ENCODE assay signal across 14 cellular contexts in the genomic region with DNA sequence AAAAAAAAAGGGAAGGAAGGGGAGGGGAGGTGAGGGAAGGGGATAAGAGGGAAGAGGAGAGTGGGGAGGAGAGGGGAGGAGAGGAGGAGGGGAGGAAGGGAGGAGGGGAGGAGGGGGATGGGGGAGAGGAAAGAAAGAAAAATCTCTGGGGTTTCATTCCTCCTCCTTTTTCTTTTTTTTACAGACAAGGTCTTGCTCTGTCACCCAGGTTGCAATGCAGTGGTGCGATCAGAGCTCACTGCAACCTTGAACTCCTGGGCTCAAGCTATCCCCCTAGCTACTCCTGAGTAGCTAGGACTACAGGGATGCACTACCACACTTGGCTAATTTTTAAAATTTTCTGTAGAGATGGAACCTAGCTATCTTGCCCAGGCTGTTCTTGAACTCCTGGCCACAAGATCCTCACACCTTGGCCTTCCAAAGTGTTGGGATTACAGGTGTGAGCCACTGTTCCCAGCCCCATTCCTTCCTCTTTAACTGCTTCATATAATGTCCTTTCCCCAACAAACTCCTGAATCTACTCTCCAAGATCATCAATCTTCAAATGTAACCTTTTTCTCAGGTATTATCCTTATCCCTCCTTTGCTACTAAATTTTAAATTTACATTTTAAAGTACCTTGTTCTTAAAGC. TPM values are rescaled to one million over a fixed set of nuclear protein-coding genes. Genes with fewer than 3 reads are reported as not detected.
A peak's percentile ranks its signal among the peaks of the same experiment; 100 is the strongest.
DNase-seq lines count a peak whose midpoint lies in the region; ATAC-seq and TF ChIP-seq lines count a peak whose summit lies in the region.
"Had no signal": no experiment of that assay in that cellular context is flagged by ENCODE, and none has a peak within 500 bp of the region (broad histone marks: within the 10 kb centered on the region; RNA-seq: fewer than 3 reads in every experiment).

No MANE protein-coding gene starts in this region.

- H3K27me3 Mint-ChIP-seq in central memory CD8-positive, alpha-beta T cell = no peaks in the 10 kb centered on the region
- H3K27me3 Mint-ChIP-seq in naive thymus-derived CD8-positive, alpha-beta T cell = no peaks in the 10 kb centered on the region

- no peak overlapping the region for H3K4me3 ChIP-seq in MM.1S (ENCODE audit: low read length)
- H3K4me3 ChIP-seq: mucosa of descending colon, SK-N-MC had no signal

- no peak for ATAC-seq in central memory CD8-positive, alpha-beta T cell (replicated peaks; ENCODE audit: extremely low read depth, poor library complexity, severe bottlenecking)
- no peak for ATAC-seq in naive thymus-derived CD8-positive, alpha-beta T cell
- ATAC-seq: mucosa of descending colon, PC-3 had no signal

- H3K9me3 Mint-ChIP-seq in central memory CD8-positive, alpha-beta T cell = no peaks in the 10 kb centered on the region
- H3K9me3 Mint-ChIP-seq in naive thymus-derived CD8-positive, alpha-beta T cell = no peaks in the 10 kb centered on the region

- H3F3A ChIP-seq in MM.1S (ENCODE audit: insufficient read depth, low read length) = no peaks in the 10 kb centered on the region

- peak overlapping the region; percentile 52 for H3K27ac Mint-ChIP-seq in central memory CD8-positive, alpha-beta T cell (ENCODE audit: low read depth)
- H3K27ac Mint-ChIP-seq in naive thymus-derived CD8-positive, alpha-beta T cell = peak overlapping the region in 6 of 10 donors; percentile 47 to 78 (median 59)

- peaks cover 38% of the 10 kb centered on the region for H3K4me1 Mint-ChIP-seq in central memory CD8-positive, alpha-beta T cell
- peaks cover 13 to 32% (median 28%) of the 10 kb centered on the region in 4 donors for H3K4me1 Mint-ChIP-seq in naive thymus-derived CD8-positive, alpha-beta T cell

- H3K9ac ChIP-seq in MM.1S (ENCODE audit: low read length) = no peak overlapping the region

- no peaks in the 10 kb centered on the region for H3K9me3 ChIP-seq in MM.1S (replicated peaks; ENCODE audit: insufficient read depth, low read length)
- H3K9me3 ChIP-seq: mucosa of descending colon had no signal

- H4K20me1 ChIP-seq in MM.1S (ENCODE audit: insufficient read depth, low read length) = no peaks in the 10 kb centered on the region

- H3K36me3 ChIP-seq in MM.1S (replicated peaks; ENCODE audit: insufficient read depth, low read length) = no peaks in the 10 kb centered on the region

- no peak overlapping the region for H3K4me2 ChIP-seq in MM.1S (ENCODE audit: low read depth, low read length)

- no peaks in the 10 kb centered on the region for H3K9me2 ChIP-seq in MM.1S (replicated peaks; ENCODE audit: insufficient read depth, low read length)

- no peak overlapping the region for H3K4me3 Mint-ChIP-seq in central memory CD8-positive, alpha-beta T cell
- no peak overlapping the region for H3K4me3 Mint-ChIP-seq in naive thymus-derived CD8-positive, alpha-beta T cell

- no peaks in the 10 kb centered on the region for H3K27me3 ChIP-seq in MM.1S (replicated peaks; ENCODE audit: insufficient read depth, low read length)

- no peak overlapping the region for H3K27ac ChIP-seq in MM.1S (ENCODE audit: low read length)
- H3K27ac ChIP-seq: SK-N-MC had no signal

- H2AFZ ChIP-seq in MM.1S (ENCODE audit: low read length) = no peak overlapping the region

- POLR2A ChIA-PET in naive thymus-derived CD8-positive, alpha-beta T cell (lab: Charles Lee) = interaction anchor here (1.7 kb wide), 1 partner anchor 23 kb away, joined by 3 read pairs; a partner anchor contains a TSS

- TF ChIP-seq CTCF in MM.1S (IDR thresholded peaks at IDR 0.05; ENCODE audit: low read length) = no peak

- DNase-seq in ELF-1 (ENCODE audit: low read depth, low spot score) = peak; percentile 6
- peak; percentile 3 for DNase-seq in MM.1S
- no peak for DNase-seq in central memory CD8-positive, alpha-beta T cell (ENCODE audit: low spot score in 2 of 2)
- no peak for DNase-seq in naive thymus-derived CD8-positive, alpha-beta T cell
- DNase-seq in activated CD4-positive, alpha-beta T cell treated with anti-CD3 and anti-CD28 coated beads, Interleukin-2, amount 50 U/mL, for 4 hours = no peak
- no peak for DNase-seq in activated effector memory CD4-positive, alpha-beta T cell treated with anti-CD3 and anti-CD28 coated beads, Interleukin-2, amount 50 U/mL, for 16 hours
- no peak for DNase-seq in retina
- DNase-seq: activated naive CD4-positive, alpha-beta T cell treated with anti-CD3 and anti-CD28 coated beads, Interleukin-2, amount 50 U/mL, for 16 hours; KG1; mucosa of descending colon; NCI-H345; PC-3; stimulated activated CD4-positive, alpha-beta T cell treated with anti-CD3 and anti-CD28 coated beads, Interleukin-12 subunit alpha, Interleukin-12 subunit beta, amount 100 ng/mL, for 4 hours had no signal

- H3K79me2 ChIP-seq in MM.1S (ENCODE audit: low read length) = peaks cover 10% of the 10 kb centered on the region; the same call in 1 of the 2 replicates

- no peaks in the 10 kb centered on the region for H3K4me1 ChIP-seq in MM.1S (ENCODE audit: low read length)

- peaks cover 9% of the 10 kb centered on the region for H3K36me3 Mint-ChIP-seq in central memory CD8-positive, alpha-beta T cell (ENCODE audit: insufficient read depth)
- H3K36me3 Mint-ChIP-seq in naive thymus-derived CD8-positive, alpha-beta T cell = peaks cover 0 to 40% (median 6%) of the 10 kb centered on the region in 3 donors

RNA-seq across cellular contexts. Expression of a gene that starts 23.2 kb away (rescaled TPM):
- 100 to 1,000 TPM; 120 to 131 TPM for total RNA-seq in naive thymus-derived CD8-positive, alpha-beta T cell
- polyA plus RNA-seq in naive thymus-derived CD8-positive, alpha-beta T cell = 10 to 100 TPM; 20.1 to 38.9 (median 21.3) TPM

RNA-seq across cellular contexts. Expression of a gene that starts 25.6 kb away (rescaled TPM):
- 1 to 10 TPM; 4.0 to 4.1 TPM for total RNA-seq in naive thymus-derived CD8-positive, alpha-beta T cell
- polyA plus RNA-seq in naive thymus-derived CD8-positive, alpha-beta T cell = 10 to 100 TPM in 1 of 3 donors, 1 to 10 TPM in 2; 3.1 to 10.4 (median 6.9) TPM

Comparison
In these comparisons a context has a peak if more than half of its experiments do, and no peak if none do; other contexts are left out.
1. DNase-seq: peak in ELF-1 (single experiment) and MM.1S (single experiment); none in central memory CD8-positive, alpha-beta T cell (0 of 2), naive thymus-derived CD8-positive, alpha-beta T cell (0 of 10), activated CD4-positive, alpha-beta T cell treated with anti-CD3 and anti-CD28 coated beads, Interleukin-2, amount 50 U/mL, for 4 hours (0 of 2), activated effector memory CD4-positive, alpha-beta T cell treated with anti-CD3 and anti-CD28 coated beads, Interleukin-2, amount 50 U/mL, for 16 hours (single experiment) and retina (single experiment).